In the genomic region with DNA sequence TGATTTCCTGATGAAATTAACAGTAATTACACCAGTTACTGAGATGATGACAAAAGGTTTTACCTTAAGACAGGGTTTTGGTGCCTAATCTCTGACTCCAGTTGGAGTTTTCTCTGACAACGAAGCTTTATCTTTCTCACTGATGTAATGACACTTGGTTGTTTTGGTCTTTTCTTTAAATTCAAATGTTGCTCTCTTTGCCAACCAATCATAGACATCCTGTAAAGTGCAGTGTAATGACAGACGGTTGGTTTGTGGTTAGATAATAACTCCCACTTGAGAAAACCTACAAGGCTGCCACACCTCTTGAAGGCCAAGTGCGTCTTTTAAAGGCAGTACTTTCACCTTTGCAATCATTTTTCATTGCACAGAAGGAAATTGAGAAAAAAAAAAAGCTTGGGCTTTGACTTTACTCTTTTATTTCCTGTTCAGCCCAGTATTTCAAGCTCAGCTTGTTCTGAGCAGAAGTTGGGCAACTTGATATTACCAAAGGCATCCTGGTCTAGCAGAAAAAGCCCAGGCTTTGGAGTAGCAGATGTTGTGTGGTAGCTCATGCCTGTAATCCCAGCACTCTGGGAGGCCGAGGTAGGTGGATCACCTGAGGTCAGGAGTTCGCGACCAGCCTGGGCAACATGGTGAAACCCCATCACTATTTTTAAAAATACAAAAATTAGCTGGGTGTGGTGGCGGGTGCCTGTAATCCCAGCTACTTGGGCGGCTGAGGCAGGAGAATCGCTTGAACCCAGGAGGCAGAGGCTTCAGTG, we compare ENCODE assay signal across 2 cellular contexts.
TF ChIP-seq lines count a peak whose summit lies in the region.

No MANE protein-coding gene starts in this region.

TF ChIP-seq in SK-N-SH, 30 proteins besides CTCF, POLR2A, EP300 and RAD21 (continued from another document):
- TF ChIP-seq FOXM1 (IDR thresholded peaks at IDR 0.05; ENCODE audit: low read depth) (peak; percentile 35; the same call in 1 of the 2 replicates), FOSL2 (IDR thresholded peaks at IDR 0.05; ENCODE audit: borderline replicate concordance, low read depth) (no peak), NFIC (IDR thresholded peaks at IDR 0.05; ENCODE audit: borderline replicate concordance) (no peak), TAF1 (IDR thresholded peaks at IDR 0.05; ENCODE audit: borderline replicate concordance, low read depth, low read length) (no peak), TEAD4 (IDR thresholded peaks at IDR 0.05; ENCODE audit: borderline replicate concordance, insufficient read depth) (no peak), FOXJ3 (CRISPR knock-in tag; IDR thresholded peaks at IDR 0.05) (no peak)
- TF ChIP-seq, protein P1, sequence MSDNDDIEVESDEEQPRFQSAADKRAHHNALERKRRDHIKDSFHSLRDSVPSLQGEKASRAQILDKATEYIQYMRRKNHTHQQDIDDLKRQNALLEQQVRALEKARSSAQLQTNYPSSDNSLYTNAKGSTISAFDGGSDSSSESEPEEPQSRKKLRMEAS (IDR thresholded peaks at IDR 0.05; ENCODE audit: low read depth): no peak

TF ChIP-seq in SK-N-SH treated with all-trans-retinoic acid at 6 μM for 48 hours, 23 proteins besides CTCF, POLR2A, EP300 and RAD21 (continued from another document):
- TF ChIP-seq ZC3H10 (CRISPR knock-in tag; IDR thresholded peaks at IDR 0.05): no peak
- TF ChIP-seq ARNTL (CRISPR knock-in tag; IDR thresholded peaks at IDR 0.05; ENCODE audit: borderline replicate concordance, low read depth): no peak
- TF ChIP-seq ZNF70 (CRISPR knock-in tag; IDR thresholded peaks at IDR 0.05): no peak
- TF ChIP-seq, protein P2, sequence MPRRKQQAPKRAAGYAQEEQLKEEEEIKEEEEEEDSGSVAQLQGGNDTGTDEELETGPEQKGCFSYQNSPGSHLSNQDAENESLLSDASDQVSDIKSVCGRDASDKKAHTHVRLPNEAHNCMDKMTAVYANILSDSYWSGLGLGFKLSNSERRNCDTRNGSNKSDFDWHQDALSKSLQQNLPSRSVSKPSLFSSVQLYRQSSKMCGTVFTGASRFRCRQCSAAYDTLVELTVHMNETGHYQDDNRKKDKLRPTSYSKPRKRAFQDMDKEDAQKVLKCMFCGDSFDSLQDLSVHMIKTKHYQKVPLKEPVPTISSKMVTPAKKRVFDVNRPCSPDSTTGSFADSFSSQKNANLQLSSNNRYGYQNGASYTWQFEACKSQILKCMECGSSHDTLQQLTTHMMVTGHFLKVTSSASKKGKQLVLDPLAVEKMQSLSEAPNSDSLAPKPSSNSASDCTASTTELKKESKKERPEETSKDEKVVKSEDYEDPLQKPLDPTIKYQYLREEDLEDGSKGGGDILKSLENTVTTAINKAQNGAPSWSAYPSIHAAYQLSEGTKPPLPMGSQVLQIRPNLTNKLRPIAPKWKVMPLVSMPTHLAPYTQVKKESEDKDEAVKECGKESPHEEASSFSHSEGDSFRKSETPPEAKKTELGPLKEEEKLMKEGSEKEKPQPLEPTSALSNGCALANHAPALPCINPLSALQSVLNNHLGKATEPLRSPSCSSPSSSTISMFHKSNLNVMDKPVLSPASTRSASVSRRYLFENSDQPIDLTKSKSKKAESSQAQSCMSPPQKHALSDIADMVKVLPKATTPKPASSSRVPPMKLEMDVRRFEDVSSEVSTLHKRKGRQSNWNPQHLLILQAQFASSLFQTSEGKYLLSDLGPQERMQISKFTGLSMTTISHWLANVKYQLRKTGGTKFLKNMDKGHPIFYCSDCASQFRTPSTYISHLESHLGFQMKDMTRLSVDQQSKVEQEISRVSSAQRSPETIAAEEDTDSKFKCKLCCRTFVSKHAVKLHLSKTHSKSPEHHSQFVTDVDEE (CRISPR knock-in tag; IDR thresholded peaks at IDR 0.05): no peak
- TF ChIP-seq, protein P3, sequence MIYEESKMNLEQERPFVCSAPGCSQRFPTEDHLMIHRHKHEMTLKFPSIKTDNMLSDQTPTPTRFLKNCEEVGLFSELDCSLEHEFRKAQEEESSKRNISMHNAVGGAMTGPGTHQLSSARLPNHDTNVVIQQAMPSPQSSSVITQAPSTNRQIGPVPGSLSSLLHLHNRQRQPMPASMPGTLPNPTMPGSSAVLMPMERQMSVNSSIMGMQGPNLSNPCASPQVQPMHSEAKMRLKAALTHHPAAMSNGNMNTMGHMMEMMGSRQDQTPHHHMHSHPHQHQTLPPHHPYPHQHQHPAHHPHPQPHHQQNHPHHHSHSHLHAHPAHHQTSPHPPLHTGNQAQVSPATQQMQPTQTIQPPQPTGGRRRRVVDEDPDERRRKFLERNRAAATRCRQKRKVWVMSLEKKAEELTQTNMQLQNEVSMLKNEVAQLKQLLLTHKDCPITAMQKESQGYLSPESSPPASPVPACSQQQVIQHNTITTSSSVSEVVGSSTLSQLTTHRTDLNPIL (CRISPR knock-in tag; IDR thresholded peaks at IDR 0.05; ENCODE audit: low read depth): no peak
- no peak for TF ChIP-seq ZFP3 (CRISPR knock-in tag; IDR thresholded peaks at IDR 0.05)
- no peak for TF ChIP-seq ESRRG (CRISPR knock-in tag; IDR thresholded peaks at IDR 0.05)
- no peak for TF ChIP-seq TCF4 (CRISPR knock-in tag; IDR thresholded peaks at IDR 0.05; ENCODE audit: borderline replicate concordance)
- TF ChIP-seq SNAI2 (CRISPR knock-in tag; IDR thresholded peaks at IDR 0.05): no peak
- TF ChIP-seq OSR1 (CRISPR knock-in tag; IDR thresholded peaks at IDR 0.05): no peak
- TF ChIP-seq ZNF565 (CRISPR knock-in tag; conservative IDR thresholded peaks at IDR 0.05; ENCODE audit: low read depth): no peak
- TF ChIP-seq ZNF8 (CRISPR knock-in tag; IDR thresholded peaks at IDR 0.05): no peak
- no peak for TF ChIP-seq CSDC2 (CRISPR knock-in tag; IDR thresholded peaks at IDR 0.05)
- TF ChIP-seq, protein P4, sequence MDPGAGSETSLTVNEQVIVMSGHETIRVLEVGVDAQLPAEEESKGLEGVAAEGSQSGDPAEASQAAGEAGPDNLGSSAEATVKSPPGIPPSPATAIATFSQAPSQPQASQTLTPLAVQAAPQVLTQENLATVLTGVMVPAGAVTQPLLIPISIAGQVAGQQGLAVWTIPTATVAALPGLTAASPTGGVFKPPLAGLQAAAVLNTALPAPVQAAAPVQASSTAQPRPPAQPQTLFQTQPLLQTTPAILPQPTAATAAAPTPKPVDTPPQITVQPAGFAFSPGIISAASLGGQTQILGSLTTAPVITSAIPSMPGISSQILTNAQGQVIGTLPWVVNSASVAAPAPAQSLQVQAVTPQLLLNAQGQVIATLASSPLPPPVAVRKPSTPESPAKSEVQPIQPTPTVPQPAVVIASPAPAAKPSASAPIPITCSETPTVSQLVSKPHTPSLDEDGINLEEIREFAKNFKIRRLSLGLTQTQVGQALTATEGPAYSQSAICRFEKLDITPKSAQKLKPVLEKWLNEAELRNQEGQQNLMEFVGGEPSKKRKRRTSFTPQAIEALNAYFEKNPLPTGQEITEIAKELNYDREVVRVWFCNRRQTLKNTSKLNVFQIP (CRISPR knock-in tag; IDR thresholded peaks at IDR 0.05; ENCODE audit: borderline replicate concordance, low read depth): no peak
- TF ChIP-seq, protein P5, sequence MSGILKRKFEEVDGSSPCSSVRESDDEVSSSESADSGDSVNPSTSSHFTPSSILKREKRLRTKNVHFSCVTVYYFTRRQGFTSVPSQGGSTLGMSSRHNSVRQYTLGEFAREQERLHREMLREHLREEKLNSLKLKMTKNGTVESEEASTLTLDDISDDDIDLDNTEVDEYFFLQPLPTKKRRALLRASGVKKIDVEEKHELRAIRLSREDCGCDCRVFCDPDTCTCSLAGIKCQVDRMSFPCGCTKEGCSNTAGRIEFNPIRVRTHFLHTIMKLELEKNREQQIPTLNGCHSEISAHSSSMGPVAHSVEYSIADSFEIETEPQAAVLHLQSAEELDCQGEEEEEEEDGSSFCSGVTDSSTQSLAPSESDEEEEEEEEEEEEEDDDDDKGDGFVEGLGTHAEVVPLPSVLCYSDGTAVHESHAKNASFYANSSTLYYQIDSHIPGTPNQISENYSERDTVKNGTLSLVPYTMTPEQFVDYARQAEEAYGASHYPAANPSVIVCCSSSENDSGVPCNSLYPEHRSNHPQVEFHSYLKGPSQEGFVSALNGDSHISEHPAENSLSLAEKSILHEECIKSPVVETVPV (CRISPR knock-in tag; IDR thresholded peaks at IDR 0.05): no peak
- no peak for TF ChIP-seq RARB (CRISPR knock-in tag; IDR thresholded peaks at IDR 0.05)
- TF ChIP-seq BACH2 (CRISPR knock-in tag; IDR thresholded peaks at IDR 0.05; ENCODE audit: borderline replicate concordance): no peak
TF ChIP-seq in SK-N-SH treated with all-trans-retinoic acid at 6 μM for 48 hours: peak in this region for 0.
